27 cellular contexts compared by ENCODE assay signal in genomic region chr5:168827636-168828035, GRCh38.
"Had no signal": no experiment of that assay in that cellular context is flagged by ENCODE, and none has a peak within 500 bp of the region (broad histone marks: within the 10 kb centered on the region; RNA-seq: fewer than 3 reads in every experiment).

No MANE protein-coding gene starts in this region.

- H3K4me3 ChIP-seq: cardiac muscle cell, SJCRH30, SK-N-MC had no signal

- H3K27me3 Mint-ChIP-seq: activated CD4-positive, alpha-beta T cell treated with anti-CD3 and anti-CD28 coated beads, Interleukin-2, amount 10 ng/mL, durations not matched to agents 7 days and 5 days had no signal

- ATAC-seq: activated T-cell treated with anti-CD3 and anti-CD28 coated beads, Interleukin-2, amount 50 U/mL, for 4 hours; Panc1 had no signal

- H3K4me1 ChIP-seq: SJCRH30 had no signal

- DNase-seq: activated CD4-positive, alpha-beta memory T cell treated with anti-CD3 and anti-CD28 coated beads for 36 hours; activated CD4-positive, alpha-beta T cell treated with anti-CD3 and anti-CD28 coated beads, Interleukin-2, amount 10 ng/mL, durations not matched to agents 7 days and 5 days; activated CD8-positive, alpha-beta memory T cell treated with anti-CD3 and anti-CD28 coated beads, Interleukin-2, amount 50 U/mL, for 4 hours; activated effector memory CD4-positive, alpha-beta T cell treated with anti-CD3 and anti-CD28 coated beads, Interleukin-2, amount 50 U/mL, for 16 hours; activated naive CD4-positive, alpha-beta T cell; activated naive CD4-positive, alpha-beta T cell treated with anti-CD3 and anti-CD28 coated beads, Interleukin-2, amount 50 U/mL, for 16 hours; activated naive CD8-positive, alpha-beta T cell treated with anti-CD3 and anti-CD28 coated beads for 36 hours; activated T-cell treated with anti-CD3 and anti-CD28 coated beads for 4 hours; activated T-cell treated with anti-CD3 and anti-CD28 coated beads, Interleukin-2, amount 50 U/mL, for 4 hours; amniotic stem cell; aorta; MM.1S; NCI-H1105; NCI-H1417 treated with DMSO at 0.1 percent for 48 hours; NCI-H187 treated with DMSO at 0.1 percent for 48 hours; NCI-H2171 treated with DMSO at 0.1 percent for 48 hours; NCI-H2227 treated with DMSO at 0.1 percent for 48 hours; NCI-H524 treated with DMSO at 0.1 percent for 48 hours; SHP77; SJCRH30; T1000; WERI-Rb-1 had no signal

- H3K36me3 ChIP-seq: cardiac muscle cell, SJCRH30, WERI-Rb-1 had no signal

- H3K27me3 ChIP-seq: cardiac muscle cell, SJCRH30 had no signal

- H3K27ac Mint-ChIP-seq: activated CD4-positive, alpha-beta memory T cell treated with anti-CD3 and anti-CD28 coated beads for 36 hours; activated CD4-positive, alpha-beta T cell treated with anti-CD3 and anti-CD28 coated beads, Interleukin-2, amount 10 ng/mL, durations not matched to agents 7 days and 5 days; activated naive CD8-positive, alpha-beta T cell treated with anti-CD3 and anti-CD28 coated beads for 36 hours had no signal

- H3K4me1 Mint-ChIP-seq: central memory CD8-positive, alpha-beta T cell had no signal

- H3K4me3 Mint-ChIP-seq: activated CD4-positive, alpha-beta memory T cell treated with anti-CD3 and anti-CD28 coated beads for 36 hours; activated CD4-positive, alpha-beta T cell treated with anti-CD3 and anti-CD28 coated beads, Interleukin-2, amount 10 ng/mL, durations not matched to agents 7 days and 5 days; activated naive CD8-positive, alpha-beta T cell treated with anti-CD3 and anti-CD28 coated beads for 36 hours; activated T-cell treated with anti-CD3 and anti-CD28 coated beads, Interleukin-2, amount 50 U/mL, for 4 hours; central memory CD8-positive, alpha-beta T cell had no signal

- H3K27ac ChIP-seq: cardiac muscle cell, KMS-11, SJCRH30, SK-N-MC, WERI-Rb-1 had no signal

- H3K9me3 Mint-ChIP-seq: activated CD4-positive, alpha-beta memory T cell treated with anti-CD3 and anti-CD28 coated beads for 36 hours; activated naive CD8-positive, alpha-beta T cell treated with anti-CD3 and anti-CD28 coated beads for 36 hours; activated T-cell treated with anti-CD3 and anti-CD28 coated beads, Interleukin-2, amount 50 U/mL, for 4 hours; central memory CD8-positive, alpha-beta T cell had no signal

- H3K36me3 Mint-ChIP-seq: activated CD4-positive, alpha-beta memory T cell treated with anti-CD3 and anti-CD28 coated beads for 36 hours; activated naive CD8-positive, alpha-beta T cell treated with anti-CD3 and anti-CD28 coated beads for 36 hours had no signal

- H3K9me3 ChIP-seq: SJCRH30 had no signal
